Comparison of ENCODE assay signal across 5 cellular contexts in the genomic region with DNA sequence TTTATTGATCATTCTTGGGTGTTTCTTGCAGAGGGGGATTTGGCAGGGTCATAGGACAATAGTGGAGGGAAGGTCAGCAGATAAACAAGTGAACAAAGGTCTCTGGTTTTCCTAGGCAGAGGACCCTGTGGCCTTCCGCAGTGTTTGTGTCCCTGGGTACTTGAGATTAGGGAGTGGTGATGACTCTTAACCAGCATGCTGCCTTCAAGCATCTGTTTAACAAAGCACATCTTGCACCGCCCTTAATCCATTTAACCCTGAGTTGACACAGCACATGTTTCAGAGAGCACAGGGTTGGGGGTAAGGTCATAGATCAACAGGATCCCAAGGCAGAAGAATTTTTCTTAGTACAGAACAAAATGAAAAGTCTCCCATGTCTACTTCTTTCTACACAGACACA. TPM values are rescaled to one million over a fixed set of nuclear protein-coding genes. Genes with fewer than 3 reads are reported as not detected.
"Had no signal": no experiment of that assay in that cellular context is flagged by ENCODE, and none has a peak within 500 bp of the region (broad histone marks: within the 10 kb centered on the region; RNA-seq: fewer than 3 reads in every experiment).

No MANE protein-coding gene starts in this region.

RNA-seq across cellular contexts. Expression of gene NXF3, which starts 10.9 kb away (rescaled TPM):
- total RNA-seq: GM23338, H1, H7, H9 had no signal
- polyA plus RNA-seq: GM23338 had no signal

RNA-seq across cellular contexts. Expression of gene BEX1, which starts 39.9 kb away (rescaled TPM):
- total RNA-seq: HFFc6 had no signal
